1 cellular context compared by ENCODE assay signal in the genomic region with DNA sequence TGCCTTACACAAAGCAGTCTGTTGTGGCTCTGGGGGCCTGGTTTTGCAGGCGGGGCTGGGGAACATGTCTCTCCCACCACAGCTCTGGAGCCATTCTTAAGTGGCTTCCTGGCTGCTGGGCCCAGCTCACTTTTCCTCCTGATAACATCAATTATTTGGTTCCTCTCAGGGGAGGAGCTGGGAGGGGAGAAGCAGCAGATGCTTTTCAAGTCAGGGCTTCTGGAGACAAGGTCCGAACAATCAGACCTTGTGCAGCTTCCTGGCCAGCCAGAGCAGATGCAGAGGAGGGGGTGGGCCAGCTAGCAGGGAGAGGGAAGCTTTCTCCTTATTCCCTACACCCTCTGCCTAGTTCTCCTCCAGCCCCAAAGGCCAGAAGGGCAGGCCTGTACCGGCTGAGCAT.
TF ChIP-seq lines count a peak whose summit lies in the region.

No MANE protein-coding gene starts in this region.

TF ChIP-seq in HepG2, 621 proteins besides CTCF, POLR2A, EP300 and RAD21:
- TF ChIP-seq SRF (IDR thresholded peaks at IDR 0.05; ENCODE audit: low read depth, low read length): no peak
- TF ChIP-seq ZNF143 (CRISPR knock-in tag; IDR thresholded peaks at IDR 0.05): no peak
- no peak for TF ChIP-seq PHF20 (CRISPR knock-in tag; IDR thresholded peaks at IDR 0.05)
- TF ChIP-seq ZNF251 (CRISPR knock-in tag; IDR thresholded peaks at IDR 0.05): no peak
- TF ChIP-seq ZNF317 (CRISPR knock-in tag; IDR thresholded peaks at IDR 0.05): no peak
- TF ChIP-seq NFYC (CRISPR knock-in tag; IDR thresholded peaks at IDR 0.05): no peak
- no peak for TF ChIP-seq ESRRA (CRISPR knock-in tag; IDR thresholded peaks at IDR 0.05; ENCODE audit: low read depth)
- TF ChIP-seq ZNF644 (CRISPR knock-in tag; IDR thresholded peaks at IDR 0.05; ENCODE audit: low read depth): no peak
- TF ChIP-seq NR3C1 (CRISPR knock-in tag; IDR thresholded peaks at IDR 0.05): no peak
- no peak for TF ChIP-seq NPAS2 (CRISPR knock-in tag; IDR thresholded peaks at IDR 0.05; ENCODE audit: borderline replicate concordance)
- TF ChIP-seq TARDBP (CRISPR knock-in tag; IDR thresholded peaks at IDR 0.05): no peak
- no peak for TF ChIP-seq TOPORS (CRISPR knock-in tag; IDR thresholded peaks at IDR 0.05)
